In genomic region chr3:46812237-46812791, GRCh38 we compare ENCODE assay signal across 9 cellular contexts. TPM values are rescaled to one million over a fixed set of nuclear protein-coding genes. Genes with fewer than 3 reads are reported as not detected.
DNase-seq lines count a peak whose midpoint lies in the region; ATAC-seq and TF ChIP-seq lines count a peak whose summit lies in the region.
"Had no signal": no experiment of that assay in that cellular context is flagged by ENCODE, and none has a peak within 500 bp of the region (broad histone marks: within the 10 kb centered on the region; RNA-seq: fewer than 3 reads in every experiment).

No MANE protein-coding gene starts in this region.

- H3K4me1 Mint-ChIP-seq in CD8-positive, alpha-beta memory T cell = peaks cover 14 to 22% (median 20%) of the 10 kb centered on the region in 3 donors
- H3K4me1 Mint-ChIP-seq in natural killer cell = peaks cover 22 to 23% of the 10 kb centered on the region in 2 donors

- no peaks in the 10 kb centered on the region for H3K36me3 Mint-ChIP-seq in CD8-positive, alpha-beta memory T cell
- no peaks in the 10 kb centered on the region for H3K36me3 Mint-ChIP-seq in natural killer cell

- no peak overlapping the region for H3K27ac ChIP-seq in CD8-positive, alpha-beta memory T cell (ENCODE audit: low read depth, low read length)
- H3K27ac ChIP-seq in MM.1S (ENCODE audit: low read length) = no peak overlapping the region

- H4K20me1 ChIP-seq in MM.1S (ENCODE audit: insufficient read depth, low read length) = no peaks in the 10 kb centered on the region

- TF ChIP-seq CTCF in MM.1S (IDR thresholded peaks at IDR 0.05; ENCODE audit: low read length) = no peak
- no peak for TF ChIP-seq CTCF in natural killer cell (IDR thresholded peaks at IDR 0.05)

- peak overlapping the region; percentile 50 for H3K4me3 ChIP-seq in CD8-positive, alpha-beta memory T cell (ENCODE audit: low read length)
- peak overlapping the region; percentile 49 for H3K4me3 ChIP-seq in MM.1S (ENCODE audit: low read length)
- H3K4me3 ChIP-seq: HAP-1 had no signal

- H3K36me3 ChIP-seq in CD8-positive, alpha-beta memory T cell (ENCODE audit: insufficient read depth, low read length) = no peaks in the 10 kb centered on the region
- H3K36me3 ChIP-seq in MM.1S (replicated peaks; ENCODE audit: insufficient read depth, low read length) = no peaks in the 10 kb centered on the region
- H3K36me3 ChIP-seq: HAP-1 had no signal

- no peak for TF ChIP-seq POLR2A in erythroblast (IDR thresholded peaks at IDR 0.05; ENCODE audit: low read length)

- H3K9me2 ChIP-seq in MM.1S (replicated peaks; ENCODE audit: insufficient read depth, low read length) = no peaks in the 10 kb centered on the region

- ATAC-seq in natural killer cell = peak; percentile 86 to 98 (median 90)
- ATAC-seq in GM21526 (IDR thresholded peaks at IDR 0.05; ENCODE audit: low FRiP score, unreplicated experiment) = no peak

- no peaks in the 10 kb centered on the region for H3K79me2 ChIP-seq in MM.1S (ENCODE audit: low read length)

- H3K9ac ChIP-seq in MM.1S (ENCODE audit: low read length) = no peak overlapping the region

- peaks cover 7% of the 10 kb centered on the region for H3K4me1 ChIP-seq in CD8-positive, alpha-beta memory T cell (ENCODE audit: insufficient read depth, low read length)
- peaks cover 15% of the 10 kb centered on the region for H3K4me1 ChIP-seq in MM.1S (ENCODE audit: low read length)

- POLR2A ChIA-PET in CD8-positive, alpha-beta memory T cell (lab: Charles Lee) = no interaction called here

- CTCF ChIA-PET in CD8-positive, alpha-beta memory T cell (lab: Charles Lee) = no interaction called here

- H3K4me3 Mint-ChIP-seq in CD8-positive, alpha-beta memory T cell = peak overlapping the region; percentile 76 to 90 (median 81)
- H3K4me3 Mint-ChIP-seq in natural killer cell = peak overlapping the region; percentile 84

- no peaks in the 10 kb centered on the region for H3K9me3 Mint-ChIP-seq in CD8-positive, alpha-beta memory T cell
- H3K9me3 Mint-ChIP-seq in natural killer cell = no peaks in the 10 kb centered on the region

- DNase-seq in CD8-positive, alpha-beta memory T cell = peak; percentile 42 to 78 (median 60)
- peak; percentile 44 for DNase-seq in MM.1S
- peak; percentile 86 for DNase-seq in activated CD8-positive, alpha-beta memory T cell treated with anti-CD3 and anti-CD28 coated beads, Interleukin-2, amount 50 U/mL, for 48 hours
- peak; percentile 63 to 74 for DNase-seq in erythroblast (lab: John Stamatoyannopoulos, UW)
- peak; percentile 62 for DNase-seq in natural killer cell
- DNase-seq in stimulated activated naive CD4-positive, alpha-beta T cell treated with Interleukin-2 at 50 U/mL for 16 hours (lab: John Stamatoyannopoulos, UW) = peak; percentile 77
- DNase-seq in NCI-H345 treated with DMSO at 0.1 percent for 48 hours (lab: John Stamatoyannopoulos, UW; ENCODE audit: unreplicated experiment) = no peak

- peak overlapping the region; percentile 79 for H2AFZ ChIP-seq in MM.1S (ENCODE audit: low read length)

- intact Hi-C loops in natural killer cell (cut with micrococcal nuclease) = no loop called here

- H3K4me2 ChIP-seq in MM.1S (ENCODE audit: low read depth, low read length) = peak overlapping the region; percentile 80

- peak overlapping the region in 2 of 8 donors; percentile 35 to 93 for H3K27ac Mint-ChIP-seq in CD8-positive, alpha-beta memory T cell
- H3K27ac Mint-ChIP-seq in natural killer cell = peak overlapping the region in 1 of 2 donors; percentile 57

- peaks cover 6% of the 10 kb centered on the region for H3K27me3 ChIP-seq in CD8-positive, alpha-beta memory T cell (ENCODE audit: insufficient read depth, low read length, poor library complexity, severe bottlenecking)
- no peaks in the 10 kb centered on the region for H3K27me3 ChIP-seq in MM.1S (replicated peaks; ENCODE audit: insufficient read depth, low read length)

- peaks cover 7 to 16% of the 10 kb centered on the region in 2 donors for H3K27me3 Mint-ChIP-seq in CD8-positive, alpha-beta memory T cell
- H3K27me3 Mint-ChIP-seq in natural killer cell (ENCODE audit: low read depth in 2 of 2) = peaks cover 3 to 17% of the 10 kb centered on the region in 2 donors

- H3F3A ChIP-seq in MM.1S (ENCODE audit: insufficient read depth, low read length) = no peaks in the 10 kb centered on the region

- no peaks in the 10 kb centered on the region for H3K9me3 ChIP-seq in CD8-positive, alpha-beta memory T cell (ENCODE audit: low read length)
- H3K9me3 ChIP-seq in MM.1S (replicated peaks; ENCODE audit: insufficient read depth, low read length) = no peaks in the 10 kb centered on the region
- H3K9me3 ChIP-seq: HAP-1 had no signal

RNA-seq across cellular contexts. Expression of gene MYL3, which starts 50.9 kb away (rescaled TPM):
- total RNA-seq in CD8-positive, alpha-beta memory T cell = not detected
- polyA plus RNA-seq in CD8-positive, alpha-beta memory T cell = not detected
- not detected for total RNA-seq in natural killer cell
